Comparison of ENCODE assay signal across 10 cellular contexts in genomic region chr11:93727985-93728791, GRCh38. TPM values are rescaled to one million over a fixed set of nuclear protein-coding genes. Genes with fewer than 3 reads are reported as not detected.
DNase-seq lines count a peak whose midpoint lies in the region; ATAC-seq, FAIRE-seq and TF ChIP-seq lines count a peak whose summit lies in the region.
"Had no signal": no experiment of that assay in that cellular context is flagged by ENCODE, and none has a peak within 500 bp of the region (broad histone marks: within the 10 kb centered on the region; RNA-seq: fewer than 3 reads in every experiment).

No MANE protein-coding gene starts in this region.

- WGBS in psoas muscle, 3 donors = 51 to 57% (median 53%) methylated on average over 4 of the region's 4 CpGs

- no peaks in the 10 kb centered on the region for H3K27me3 ChIP-seq in bronchial epithelial cell (ENCODE audit: control insufficient read depth, insufficient read depth, low read length)
- no peaks in the 10 kb centered on the region for H3K27me3 ChIP-seq in psoas muscle (ENCODE audit: insufficient read depth in 3 of 3, low read length in 2 of 3)

- TF ChIP-seq CTCF in NB4 (IDR thresholded peaks at IDR 0.05; ENCODE audit: low read depth, low read length) = no peak
- TF ChIP-seq CTCF in bronchial epithelial cell (IDR thresholded peaks at IDR 0.05; ENCODE audit: insufficient read depth, low read length, severe bottlenecking) = no peak
- TF ChIP-seq CTCF in psoas muscle (IDR thresholded peaks at IDR 0.05) = no peak

- intact Hi-C loops in psoas muscle (cut with DNase I) = no loop called here

- H3K9me3 Mint-ChIP-seq in activated T-cell treated with anti-CD3 and anti-CD28 coated beads, Interleukin-2, amount 50 U/mL, for 72 hours = no peaks in the 10 kb centered on the region

- H3K4me1 Mint-ChIP-seq in activated T-cell treated with anti-CD3 and anti-CD28 coated beads, Interleukin-2, amount 50 U/mL, for 72 hours (ENCODE audit: low read depth) = peaks cover 13% of the 10 kb centered on the region

- H3K4me1 ChIP-seq in psoas muscle = no peaks in the 10 kb centered on the region

- no peaks in the 10 kb centered on the region for H3K9me3 ChIP-seq in psoas muscle

- no peak overlapping the region for H3K4me3 Mint-ChIP-seq in activated T-cell treated with anti-CD3 and anti-CD28 coated beads, Interleukin-2, amount 50 U/mL, for 72 hours

- peaks cover 5 to 31% of the 10 kb centered on the region in 2 donors for H3K36me3 Mint-ChIP-seq in activated T-cell treated with anti-CD3 and anti-CD28 coated beads, Interleukin-2, amount 50 U/mL, for 72 hours (ENCODE audit: insufficient read depth in 2 of 2)

- no peaks in the 10 kb centered on the region for H3K27me3 Mint-ChIP-seq in activated T-cell treated with anti-CD3 and anti-CD28 coated beads, Interleukin-2, amount 50 U/mL, for 72 hours (ENCODE audit: low read depth)

- ATAC-seq in activated T-cell treated with anti-CD3 and anti-CD28 coated beads, Interleukin-2, amount 50 U/mL, for 72 hours (replicated peaks in 1 of 2) = no peak
- ATAC-seq in psoas muscle (peak in 3 of 4 donors; percentile 21 to 34 (median 31)), HG03439 (IDR thresholded peaks at IDR 0.05; ENCODE audit: unreplicated experiment) (no peak), GM18909 (IDR thresholded peaks at IDR 0.05; ENCODE audit: poor library complexity, unreplicated experiment) (no peak)

- H3K27ac Mint-ChIP-seq in activated T-cell treated with anti-CD3 and anti-CD28 coated beads, Interleukin-2, amount 50 U/mL, for 72 hours = peak overlapping the region; percentile 87

- H3K4me3 ChIP-seq in NB4 (ENCODE audit: low read depth, low read length) = no peak overlapping the region
- no peak overlapping the region for H3K4me3 ChIP-seq in bronchial epithelial cell (ENCODE audit: low read depth, low read length)
- no peak overlapping the region for H3K4me3 ChIP-seq in psoas muscle

- no peak for DNase-seq in activated T-cell treated with anti-CD3 and anti-CD28 coated beads, Interleukin-2, amount 50 U/mL, for 72 hours
- DNase-seq in activated T-cell treated with anti-CD3 and anti-CD28 coated beads, Interleukin-2, amount 50 U/mL, for 1 hour = no peak
- DNase-seq in NB4 (ENCODE audit: low read depth) = peak; percentile 48
- peak; percentile 9 for DNase-seq in bronchial epithelial cell (ENCODE audit: low read depth)
- DNase-seq in psoas muscle = no peak
- DNase-seq in T1000 (lab: John Stamatoyannopoulos, UW) = no peak
- DNase-seq: NCI-H446 treated with DMSO at 0.1 percent for 48 hours had no signal

- FAIRE-seq in bronchial epithelial cell (lab: Jason Lieb, UNC) = no peak

- TF ChIP-seq POLR2A in NB4 (IDR thresholded peaks at IDR 0.05; ENCODE audit: extremely low read depth, insufficient read length) = no peak

- H3K36me3 ChIP-seq in bronchial epithelial cell (ENCODE audit: control insufficient read depth, insufficient read depth, low read length) = peaks cover 5% of the 10 kb centered on the region
- peaks cover 17 to 99% of the 10 kb centered on the region in 2 donors for H3K36me3 ChIP-seq in psoas muscle (ENCODE audit: insufficient read depth in 1 of 2, low read depth in 1 of 2)

- no peak overlapping the region for H3K27ac ChIP-seq in psoas muscle
- H3K27ac ChIP-seq: C4-2B had no signal

RNA-seq across cellular contexts. Expression of gene TAF1D, which starts 13.1 kb away (rescaled TPM):
- 100 to 1,000 TPM; 284 to 353 TPM for total RNA-seq in activated T-cell treated with anti-CD3 and anti-CD28 coated beads, Interleukin-2, amount 50 U/mL, for 72 hours
- 139 and 160 TPM in 2 replicates for total RNA-seq in bronchial epithelial cell
- total RNA-seq in psoas muscle = 10 to 100 TPM; 53.7 to 84.7 (median 79.2) TPM
- 100 to 1,000 TPM; 100 to 151 (median 111) TPM for polyA plus RNA-seq in psoas muscle

RNA-seq across cellular contexts. Expression of gene C11orf54, which starts 13.3 kb away (rescaled TPM):
- total RNA-seq in activated T-cell treated with anti-CD3 and anti-CD28 coated beads, Interleukin-2, amount 50 U/mL, for 72 hours = 10 to 100 TPM; 36.2 to 44.8 TPM
- total RNA-seq in bronchial epithelial cell = 19.7 and 23.6 TPM in 2 replicates
- 10 to 100 TPM; 20.6 to 37.0 (median 27.4) TPM for total RNA-seq in psoas muscle
- polyA plus RNA-seq in psoas muscle = 10 to 100 TPM; 17.6 to 60.6 (median 25.6) TPM

RNA-seq across cellular contexts. Expression of gene MED17, which starts 55.9 kb away (rescaled TPM):
- 10 to 100 TPM; 38.2 to 39.2 TPM for total RNA-seq in activated T-cell treated with anti-CD3 and anti-CD28 coated beads, Interleukin-2, amount 50 U/mL, for 72 hours
- total RNA-seq in bronchial epithelial cell (20.4 and 23.7 TPM in 2 replicates), psoas muscle (10 to 100 TPM; 10.6 to 16.0 (median 13.0) TPM)
- polyA plus RNA-seq in psoas muscle = 10 to 100 TPM in 2 of 3 donors, 1 to 10 TPM in 1; 7.1 to 11.2 (median 10.7) TPM

Comparison
In these comparisons a context has a peak if more than half of its experiments do, and no peak if none do; other contexts are left out.
1. ATAC-seq: peak in psoas muscle (3 of 4); none in activated T-cell treated with anti-CD3 and anti-CD28 coated beads, Interleukin-2, amount 50 U/mL, for 72 hours (0 of 2), HG03439 (single experiment) and GM18909 (single experiment).
2. DNase-seq: peak in NB4 (single experiment) and bronchial epithelial cell (single experiment); none in activated T-cell treated with anti-CD3 and anti-CD28 coated beads, Interleukin-2, amount 50 U/mL, for 72 hours (0 of 2), activated T-cell treated with anti-CD3 and anti-CD28 coated beads, Interleukin-2, amount 50 U/mL, for 1 hour (single experiment), psoas muscle (0 of 2) and T1000 (single experiment).